ENCODE assay signal across 1 cellular context in the genomic region with DNA sequence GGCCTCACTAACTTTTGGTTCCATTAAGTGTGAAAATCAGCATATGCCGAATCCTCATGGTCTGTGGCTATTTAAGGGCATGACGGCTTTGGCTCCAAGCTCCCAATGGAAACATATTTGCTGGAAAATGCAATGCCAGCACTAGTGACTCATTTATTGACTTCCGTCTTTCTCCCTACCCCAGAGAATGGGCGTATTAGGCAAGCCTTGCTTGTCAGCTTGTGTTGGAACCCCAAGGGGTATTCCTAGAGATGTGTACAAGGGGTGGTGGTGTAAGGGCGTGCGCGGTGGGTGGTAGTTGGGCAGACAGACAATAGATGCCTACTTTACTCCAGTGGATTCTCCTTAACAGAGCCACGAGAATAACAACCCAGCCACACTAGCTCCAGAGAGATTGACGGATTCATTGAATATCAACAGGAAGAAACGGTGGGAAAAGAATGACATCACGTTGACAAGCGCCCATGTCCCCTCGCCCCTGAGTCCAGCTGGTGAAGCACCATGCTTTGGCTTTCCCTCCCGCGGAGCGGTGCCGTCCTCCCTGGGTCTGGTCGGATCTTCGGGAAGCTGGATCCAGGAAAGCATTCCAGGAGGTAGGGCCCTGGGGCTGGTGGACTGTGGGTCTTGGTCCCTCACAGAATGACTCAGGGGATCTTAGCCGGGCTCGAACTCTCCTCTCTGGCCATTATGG.
TF ChIP-seq lines count a peak whose summit lies in the region.

No MANE protein-coding gene starts in this region.

TF ChIP-seq in SK-N-SH, 30 proteins besides CTCF, POLR2A, EP300 and RAD21:
- TF ChIP-seq TAF1 (IDR thresholded peaks at IDR 0.05; ENCODE audit: borderline replicate concordance, low read depth, low read length) (no peak), RCOR1 (IDR thresholded peaks at IDR 0.05; ENCODE audit: low read length) (no peak)
- TF ChIP-seq, protein P1, sequence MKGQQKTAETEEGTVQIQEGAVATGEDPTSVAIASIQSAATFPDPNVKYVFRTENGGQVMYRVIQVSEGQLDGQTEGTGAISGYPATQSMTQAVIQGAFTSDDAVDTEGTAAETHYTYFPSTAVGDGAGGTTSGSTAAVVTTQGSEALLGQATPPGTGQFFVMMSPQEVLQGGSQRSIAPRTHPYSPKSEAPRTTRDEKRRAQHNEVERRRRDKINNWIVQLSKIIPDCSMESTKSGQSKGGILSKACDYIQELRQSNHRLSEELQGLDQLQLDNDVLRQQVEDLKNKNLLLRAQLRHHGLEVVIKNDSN (IDR thresholded peaks at IDR 0.05; ENCODE audit: borderline replicate concordance, low read depth): no peak
